Comparison of ENCODE assay signal across 28 cellular contexts in genomic region chr17:30219833-30220232, GRCh38. TPM values are rescaled to one million over a fixed set of nuclear protein-coding genes. Genes with fewer than 3 reads are reported as not detected.
"Had no signal": no experiment of that assay in that cellular context is flagged by ENCODE, and none has a peak within 500 bp of the region (broad histone marks: within the 10 kb centered on the region; RNA-seq: fewer than 3 reads in every experiment).

No MANE protein-coding gene starts in this region.

- H3K4me3 Mint-ChIP-seq: activated CD8-positive, alpha-beta T cell treated with anti-CD3 and anti-CD28 coated beads for 36 hours; activated naive CD4-positive, alpha-beta T cell treated with anti-CD3 and anti-CD28 coated beads, Interleukin-2, amount 50 U/mL, for 24 hours; activated T-cell treated with anti-CD3 and anti-CD28 coated beads, Interleukin-2, amount 50 U/mL, for 72 hours; IgD-negative memory B cell had no signal

- H3K9me3 Mint-ChIP-seq: activated CD8-positive, alpha-beta T cell treated with anti-CD3 and anti-CD28 coated beads for 36 hours; activated naive CD4-positive, alpha-beta T cell treated with anti-CD3 and anti-CD28 coated beads, Interleukin-2, amount 50 U/mL, for 24 hours; activated T-cell treated with anti-CD3 and anti-CD28 coated beads, Interleukin-2, amount 50 U/mL, for 72 hours; activated T-helper 2 cell treated with anti-CD3 and anti-CD28 coated beads, Interferon-gamma antibody, Interleukin-2, Interleukin-4, amounts not matched to agents 10 μg/mL and 5 μg/mL and 100 μg/mL, durations not matched to agents 14 hours and 24 hours and 36 hours had no signal

- H3K4me1 ChIP-seq: breast epithelium, SJCRH30 had no signal

- H3K27me3 ChIP-seq: breast epithelium, SJCRH30 had no signal

- H3K9me3 ChIP-seq: breast epithelium, SJCRH30, SK-N-SH had no signal

- H3K4me1 Mint-ChIP-seq: activated naive CD4-positive, alpha-beta T cell treated with anti-CD3 and anti-CD28 coated beads, Interleukin-2, amount 50 U/mL, for 24 hours had no signal

- H3K36me3 ChIP-seq: breast epithelium, SJCRH30 had no signal

- H3K9me2 ChIP-seq: SK-N-SH had no signal

- H3K27me3 Mint-ChIP-seq: activated CD8-positive, alpha-beta T cell treated with anti-CD3 and anti-CD28 coated beads for 36 hours; activated naive CD4-positive, alpha-beta T cell treated with anti-CD3 and anti-CD28 coated beads, Interleukin-2, amount 50 U/mL, for 24 hours had no signal

- DNase-seq: activated CD4-positive, alpha-beta T cell treated with anti-CD3 and anti-CD28 coated beads for 4 hours; activated CD8-positive, alpha-beta memory T cell treated with anti-CD3 and anti-CD28 coated beads, Interleukin-2, amount 50 U/mL, for 4 hours; activated CD8-positive, alpha-beta T cell treated with anti-CD3 and anti-CD28 coated beads for 36 hours; activated naive CD4-positive, alpha-beta T cell; activated T-cell treated with anti-CD3 and anti-CD28 coated beads, Interleukin-2, amount 50 U/mL, for 72 hours; aorta; caudate nucleus; NCI-H1092 treated with DMSO at 0.1 percent for 48 hours; NCI-H1436; NCI-H1694 treated with DMSO at 0.1 percent for 48 hours; NCI-H2029 treated with DMSO at 0.1 percent for 48 hours; NCI-H345; NCI-H510A; NCI-H526 treated with DMSO at 0.1 percent for 48 hours; PC-3; SJCRH30; SK-N-SH; T-helper 1 cell had no signal

- ATAC-seq: activated CD4-positive, CD25-positive, alpha-beta regulatory T cell treated with anti-CD3 and anti-CD28 coated beads, Interleukin-2, amount 50 U/mL, for 24 hours; activated CD8-positive, alpha-beta T cell treated with anti-CD3 and anti-CD28 coated beads for 36 hours; activated T-cell treated with anti-CD3 and anti-CD28 coated beads, Interleukin-2, amount 50 U/mL, for 72 hours; PC-3; Right ventricle myocardium inferior had no signal

- H3K4me3 ChIP-seq: breast epithelium, SJCRH30 had no signal

- H3K27ac ChIP-seq: breast epithelium, KMS-11, SJCRH30 had no signal

- H3K4me2 ChIP-seq: KMS-11, SK-N-SH had no signal

- H3K36me3 Mint-ChIP-seq: activated naive CD4-positive, alpha-beta T cell treated with anti-CD3 and anti-CD28 coated beads, Interleukin-2, amount 50 U/mL, for 24 hours; IgD-negative memory B cell had no signal

- H3K27ac Mint-ChIP-seq: activated CD8-positive, alpha-beta T cell treated with anti-CD3 and anti-CD28 coated beads for 36 hours; activated naive CD4-positive, alpha-beta T cell treated with anti-CD3 and anti-CD28 coated beads, Interleukin-2, amount 50 U/mL, for 24 hours; activated T-cell treated with anti-CD3 and anti-CD28 coated beads, Interleukin-2, amount 50 U/mL, for 72 hours; activated T-helper 2 cell treated with anti-CD3 and anti-CD28 coated beads, Interferon-gamma antibody, Interleukin-2, Interleukin-4, amounts not matched to agents 10 μg/mL and 5 μg/mL and 100 μg/mL, durations not matched to agents 14 hours and 24 hours and 36 hours; IgD-negative memory B cell had no signal

RNA-seq across cellular contexts. Expression of gene SLC6A4, which starts 15.7 kb away (rescaled TPM):
- total RNA-seq: activated CD8-positive, alpha-beta T cell treated with anti-CD3 and anti-CD28 coated beads for 36 hours; activated T-helper 2 cell treated with anti-CD3 and anti-CD28 coated beads, Interferon-gamma antibody, Interleukin-2, Interleukin-4, amounts not matched to agents 10 μg/mL and 5 μg/mL and 100 μg/mL, durations not matched to agents 14 hours and 24 hours and 36 hours; MCF 10A; PC-3; RPMI7951; T-helper 2 cell treated with Interferon-gamma antibody and Interleukin-4, amounts not matched to agents 100 ng/mL and 5 ng/mL, for 36 hours had no signal
